ENCODE assay signal across 27 cellular contexts in genomic region chr7:81682873-81683272, GRCh38.
DNase-seq lines count a peak whose midpoint lies in the region; ATAC-seq and TF ChIP-seq lines count a peak whose summit lies in the region.
"Had no signal": no experiment of that assay in that cellular context is flagged by ENCODE, and none has a peak within 500 bp of the region (broad histone marks: within the 10 kb centered on the region; RNA-seq: fewer than 3 reads in every experiment).

No MANE protein-coding gene starts in this region.

- H3K79me1 ChIP-seq in IMR-90 (ENCODE audit: low read depth in 1 of 2, low read length in 2 of 2), result no peaks in the 10 kb centered on the region

- peak overlapping the region; percentile 100 for H2BK5ac ChIP-seq in IMR-90 (ENCODE audit: low read depth, low read length, poor library complexity, severe bottlenecking)

- peak overlapping the region; percentile 66 for H3K14ac ChIP-seq in IMR-90 (replicated peaks; ENCODE audit: low read depth, low read length)

- no peaks in the 10 kb centered on the region for H3K9me2 ChIP-seq in GM23248 (ENCODE audit: insufficient read depth)

- H3K36me3 ChIP-seq in GM23248 (ENCODE audit: low read depth) (no peaks in the 10 kb centered on the region), IMR-90 (ENCODE audit: control insufficient read depth, insufficient read depth, low read length) (no peaks in the 10 kb centered on the region), mesodermal cell (ENCODE audit: control insufficient read depth, insufficient read depth, low read length) (no peaks in the 10 kb centered on the region)
- H3K36me3 ChIP-seq: BLaER1 treated with 17β-estradiol and CSF1 and Interleukin-3, amounts not matched to agents 10 nM and 100 nM; lower lobe of right lung; ovary had no signal

- peak overlapping the region; percentile 62; the same call in 1 of the 2 replicates for H3K56ac ChIP-seq in IMR-90 (ENCODE audit: extremely low read depth, insufficient read depth, low read length)

- H3K4me2 ChIP-seq in GM23248 (ENCODE audit: unreplicated experiment) (no peak overlapping the region), IMR-90 (ENCODE audit: low read depth, low read length) (0 out of 2 replicates have a peak overlapping the region, but pooled peaks have one; percentile 8)
- H3K4me2 ChIP-seq: BLaER1 treated with 17β-estradiol and CSF1 and Interleukin-3, amounts not matched to agents 10 nM and 100 nM had no signal

- no peak for TF ChIP-seq RAD21 in IMR-90 (IDR thresholded peaks at IDR 0.05; ENCODE audit: low read length)

- DNase-seq in GM23248 (no peak), IMR-90 (no peak), amniotic epithelial cell (ENCODE audit: low read depth) (peak; percentile 62), NCI-H2227 treated with DMSO at 0.1 percent for 48 hours (lab: John Stamatoyannopoulos, UW) (no peak), NCI-H2029 (lab: John Stamatoyannopoulos, UW) (no peak)
- DNase-seq: activated CD4-positive, alpha-beta memory T cell treated with anti-CD3 and anti-CD28 coated beads, Interleukin-2, amount 10 ng/mL, durations not matched to agents 7 days and 5 days; activated CD8-positive, alpha-beta memory T cell treated with anti-CD3 and anti-CD28 coated beads, Interleukin-2, amount 50 U/mL, for 4 hours; activated naive CD4-positive, alpha-beta T cell treated with Interleukin-2 at 50 U/mL for 16 hours; dermis blood vessel endothelial cell; endodermal cell; foreskin keratinocyte; GOT3; lower lobe of right lung; NCI-H1105; NCI-H1930; NCI-H345; ovary; RPMI8226; stimulated activated CD4-positive, alpha-beta T cell treated with anti-CD3 and anti-CD28 coated beads, Interleukin-15, amount 100 ng/mL, for 24 hours; stimulated activated CD4-positive, alpha-beta T cell treated with anti-CD3 and anti-CD28 coated beads, Interleukin-4, amount 100 ng/mL, for 4 hours; trophoblast cell had no signal

- H2BK20ac ChIP-seq in IMR-90 (ENCODE audit: low read depth, low read length), result peak overlapping the region; percentile 77

- no peak for TF ChIP-seq POLR2A in IMR-90 (IDR thresholded peaks at IDR 0.05; ENCODE audit: low read depth, low read length)

- in situ Hi-C loops in GM23248 (cut with MboI), result no loop called here
- in situ Hi-C loops in IMR-90 (cut with MboI; ENCODE audit: low sequenced_read_pairs), result no loop called here

- no peaks in the 10 kb centered on the region for H3K9me3 ChIP-seq in GM23248 (ENCODE audit: low read depth)
- H3K9me3 ChIP-seq in IMR-90 (ENCODE audit: control insufficient read depth, insufficient read depth, low read length), result no peaks in the 10 kb centered on the region
- H3K9me3 ChIP-seq in mesodermal cell (ENCODE audit: control insufficient read depth, low read length), result no peaks in the 10 kb centered on the region
- H3K9me3 ChIP-seq: BLaER1 treated with 17β-estradiol and CSF1 and Interleukin-3, amounts not matched to agents 10 nM and 100 nM; lower lobe of right lung; ovary had no signal

- peak overlapping the region; percentile 70 to 71 for H4K8ac ChIP-seq in IMR-90 (ENCODE audit: low read depth in 2 of 2, low read length in 2 of 2)

- no peak overlapping the region for H3K27ac ChIP-seq in GM23248
- H3K27ac ChIP-seq in IMR-90 (ENCODE audit: insufficient read depth, low read length), result peak overlapping the region; percentile 75
- peak overlapping the region; percentile 38 for H3K27ac ChIP-seq in mesodermal cell (ENCODE audit: low read depth, low read length, severe bottlenecking)
- H3K27ac ChIP-seq: BLaER1 treated with 17β-estradiol and CSF1 and Interleukin-3, amounts not matched to agents 10 nM and 100 nM; foreskin keratinocyte; lower lobe of right lung; ovary had no signal

- H3K9me1 ChIP-seq in IMR-90 (ENCODE audit: insufficient read depth, low read length), result 0 out of 2 replicates have a peak, but pooled peaks cover 2% of the 10 kb centered on the region

- H4K20me1 ChIP-seq in GM23248 (ENCODE audit: insufficient read depth), result no peaks in the 10 kb centered on the region
- no peaks in the 10 kb centered on the region for H4K20me1 ChIP-seq in IMR-90 (ENCODE audit: insufficient read depth, low read length)
- H4K20me1 ChIP-seq: BLaER1 treated with 17β-estradiol and CSF1 and Interleukin-3, amounts not matched to agents 10 nM and 100 nM had no signal

- intact Hi-C loops in IMR-90 (cut with micrococcal nuclease), result no loop called here

- CTCF ChIA-PET in IMR-90 (lab: Yijun Ruan, JAX), result interaction anchor here (0.7 kb wide), 1 partner anchor 248 kb away, joined by 3 read pairs; no protein-coding TSS in a partner anchor

- peaks cover 17% of the 10 kb centered on the region for H3F3A ChIP-seq in GM23248 (ENCODE audit: insufficient read depth)

- peak overlapping the region; percentile 89 for H2BK120ac ChIP-seq in IMR-90 (ENCODE audit: low read depth, low read length)

- H4K91ac ChIP-seq in IMR-90 (ENCODE audit: insufficient read depth, low read depth, low read length), result peak overlapping the region; percentile 55

- H3K4ac ChIP-seq in IMR-90 (ENCODE audit: low read depth, low read length), result peak overlapping the region; percentile 62

- H2AK9ac ChIP-seq in IMR-90 (replicated peaks; ENCODE audit: low read depth, low read length, poor library complexity), result no peak overlapping the region

- H3K23ac ChIP-seq in IMR-90 (ENCODE audit: low read depth, low read length), result peak overlapping the region; percentile 55; the same call in 1 of the 2 replicates

- TF ChIP-seq CTCF in IMR-90 (conservative IDR thresholded peaks at IDR 0.05; ENCODE audit: low read depth, low read length), result no peak

- peak overlapping the region; percentile 70 for H3K18ac ChIP-seq in IMR-90 (ENCODE audit: low read depth, low read length)

- H2AFZ ChIP-seq in GM23248 (peak overlapping the region; percentile 46), IMR-90 (replicated peaks; ENCODE audit: low read length, poor library complexity) (no peak overlapping the region)

- WGBS in GM23248 (ENCODE audit: low coverage in 1 of 2, low lambda C conversion rate in 2 of 2, missing lambda C conversion rate in 2 of 2), 2 experiments, result 69 to 76% methylated on average over 2 of the region's 2 CpGs
- no CpG with 5 or more reads among the region's 2 CpGs for WGBS in IMR-90 (ENCODE audit: extremely low coverage in 2 of 2, insufficient read length in 1 of 2), 2 experiments
- WGBS in mesodermal cell (ENCODE audit: insufficient coverage in 2 of 2), 2 experiments, result no CpG with 5 or more reads among the region's 2 CpGs

- 0 out of 2 replicates have a peak overlapping the region, but pooled peaks have one; percentile 3 for H2AK5ac ChIP-seq in IMR-90 (ENCODE audit: low read depth, low read length)

- dilution Hi-C loops in IMR-90 (cut with HindIII; ENCODE audit: low sequenced_read_pairs, unreplicated experiment), result no loop called here

- POLR2A ChIA-PET in IMR-90 (lab: Charles Lee; ENCODE audit: unreplicated experiment), result interaction anchor here (0.5 kb wide), 1 partner anchor 9 kb away, joined by 3 read pairs; no protein-coding TSS in a partner anchor

- H2BK15ac ChIP-seq in IMR-90 (ENCODE audit: low read depth, low read length), result peak overlapping the region; percentile 40

- H3K4me1 ChIP-seq in GM23248 (ENCODE audit: insufficient read depth), result peaks cover 21% of the 10 kb centered on the region
- H3K4me1 ChIP-seq in IMR-90 (ENCODE audit: control insufficient read depth, insufficient read depth, low read length), result peaks cover 5% of the 10 kb centered on the region; the same call in 1 of the 2 replicates
- H3K4me1 ChIP-seq in mesodermal cell (ENCODE audit: control insufficient read depth, insufficient read depth, low read length, poor library complexity, severe bottlenecking), result peaks cover 13% of the 10 kb centered on the region

- H4K5ac ChIP-seq in IMR-90 (ENCODE audit: low read depth, low read length), result peak overlapping the region; percentile 79

- ATAC-seq in IMR-90 (ENCODE audit: low read depth) (no peak; the same call in 1 of the 2 replicates), GM18861 (IDR thresholded peaks at IDR 0.05; ENCODE audit: unreplicated experiment) (no peak)
- ATAC-seq: esophagus mucosa; foreskin keratinocyte; K562; lower lobe of right lung; natural killer cell treated with Interleukin-12 subunit alpha and Interleukin-12 subunit beta and Interleukin-15 and Interleukin-18, amount 100 ng/mL, for 72 hours had no signal

- BruUV-seq in IMR-90 (replicated peaks; lab: Mats Ljungman, UMichigan), result no TSS peak

- H3K9ac ChIP-seq in GM23248 (no peak overlapping the region), IMR-90 (ENCODE audit: low read depth, low read length) (no peak overlapping the region)
- H3K9ac ChIP-seq: BLaER1 treated with 17β-estradiol and CSF1 and Interleukin-3, amounts not matched to agents 10 nM and 100 nM had no signal

- H3K4me3 ChIP-seq in GM23248 (no peak overlapping the region), IMR-90 (ENCODE audit: insufficient read depth, low read depth, low read length) (no peak overlapping the region), mesodermal cell (ENCODE audit: extremely low read depth, insufficient read depth, low read length, poor library complexity, severe bottlenecking) (no peak overlapping the region)
- H3K4me3 ChIP-seq: BLaER1 treated with 17β-estradiol and CSF1 and Interleukin-3, amounts not matched to agents 10 nM and 100 nM; K562; lower lobe of right lung; ovary had no signal

- H3K79me2 ChIP-seq in GM23248 (ENCODE audit: insufficient read depth), result no peaks in the 10 kb centered on the region

- H3K27me3 ChIP-seq in GM23248 (replicated peaks; ENCODE audit: insufficient read depth) (no peaks in the 10 kb centered on the region), IMR-90 (ENCODE audit: control insufficient read depth, insufficient read depth, low read length) (no peaks in the 10 kb centered on the region)
- H3K27me3 ChIP-seq: BLaER1 treated with 17β-estradiol and CSF1 and Interleukin-3, amounts not matched to agents 10 nM and 100 nM; foreskin keratinocyte; ovary had no signal

TF ChIP-seq in IMR-90, 13 proteins besides CTCF, POLR2A, EP300 and RAD21 (continues in another document):
- TF ChIP-seq, protein P1, sequence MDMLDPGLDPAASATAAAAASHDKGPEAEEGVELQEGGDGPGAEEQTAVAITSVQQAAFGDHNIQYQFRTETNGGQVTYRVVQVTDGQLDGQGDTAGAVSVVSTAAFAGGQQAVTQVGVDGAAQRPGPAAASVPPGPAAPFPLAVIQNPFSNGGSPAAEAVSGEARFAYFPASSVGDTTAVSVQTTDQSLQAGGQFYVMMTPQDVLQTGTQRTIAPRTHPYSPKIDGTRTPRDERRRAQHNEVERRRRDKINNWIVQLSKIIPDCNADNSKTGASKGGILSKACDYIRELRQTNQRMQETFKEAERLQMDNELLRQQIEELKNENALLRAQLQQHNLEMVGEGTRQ (IDR thresholded peaks at IDR 0.05; ENCODE audit: low read depth, low read length), result no peak
- TF ChIP-seq ELK1 (IDR thresholded peaks at IDR 0.05; ENCODE audit: borderline replicate concordance, low read depth, low read length), result no peak
